In the genomic region with DNA sequence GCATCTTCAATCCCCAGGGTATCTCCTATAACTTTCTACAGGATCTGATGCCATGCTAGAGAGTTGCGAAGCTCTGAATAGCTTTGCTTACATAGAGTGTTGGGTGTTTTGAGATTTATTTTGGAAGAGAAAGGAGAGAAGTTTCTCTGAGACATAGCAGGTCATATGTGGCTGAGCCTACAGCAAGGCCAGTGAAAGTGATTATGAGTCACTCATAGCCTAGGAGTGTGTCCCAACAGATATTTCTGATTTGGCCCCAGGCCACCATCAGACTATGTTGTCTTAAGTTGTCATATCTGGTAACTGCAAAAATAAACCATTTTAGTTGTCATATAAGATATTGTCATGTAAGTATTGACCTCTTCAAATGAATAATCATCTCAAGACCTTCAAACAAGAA, we compare ENCODE assay signal across 15 cellular contexts.
DNase-seq lines count a peak whose midpoint lies in the region; ATAC-seq, FAIRE-seq and TF ChIP-seq lines count a peak whose summit lies in the region.
"Had no signal": no experiment of that assay in that cellular context is flagged by ENCODE, and none has a peak within 500 bp of the region (broad histone marks: within the 10 kb centered on the region; RNA-seq: fewer than 3 reads in every experiment).

No MANE protein-coding gene starts in this region.

- no peaks in the 10 kb centered on the region for H3K79me2 ChIP-seq in endothelial cell of umbilical vein (ENCODE audit: control insufficient read depth, insufficient read depth, low read length)
- H3K79me2 ChIP-seq: hepatocyte had no signal

- no peak overlapping the region for H2AFZ ChIP-seq in endothelial cell of umbilical vein (ENCODE audit: low read depth, low read length)
- H2AFZ ChIP-seq: hepatocyte had no signal

- no peaks in the 10 kb centered on the region for H3K9me3 ChIP-seq in MG63
- H3K9me3 ChIP-seq in endothelial cell of umbilical vein (replicated peaks; ENCODE audit: control insufficient read depth, insufficient read depth, low read length) = no peaks in the 10 kb centered on the region
- H3K9me3 ChIP-seq: BLaER1, right atrium auricular region had no signal

- POLR2A ChIA-PET in endothelial cell of umbilical vein (lab: Charles Lee) = interaction anchor here (1.6 to 2.8 kb wide), 2 partner anchors 131 to 133 kb away, joined by 5 to 7 read pairs; no protein-coding TSS in a partner anchor

- H3K27ac ChIP-seq in endothelial cell of umbilical vein (ENCODE audit: insufficient read depth, low read depth, low read length) = peak overlapping the region; percentile 84
- H3K27ac ChIP-seq: BLaER1, right atrium auricular region had no signal

- BruUV-seq in endothelial cell of umbilical vein (replicated peaks; lab: Mats Ljungman, UMichigan) = no TSS peak

- H3K9ac ChIP-seq in endothelial cell of umbilical vein (replicated peaks; ENCODE audit: extremely low read depth, insufficient read depth, low read length) = peak overlapping the region; percentile 65
- H3K9ac ChIP-seq: BLaER1 had no signal

- H3K4me2 ChIP-seq in endothelial cell of umbilical vein (ENCODE audit: insufficient read depth, low read length) = no peak overlapping the region
- H3K4me2 ChIP-seq: hepatocyte had no signal

- H4K20me1 ChIP-seq in endothelial cell of umbilical vein (replicated peaks; ENCODE audit: control insufficient read depth, extremely low read depth, insufficient read depth, low read length) = no peaks in the 10 kb centered on the region
- H4K20me1 ChIP-seq: BLaER1 had no signal

- H3K27me3 ChIP-seq in MG63 (no peaks in the 10 kb centered on the region), endothelial cell of umbilical vein (ENCODE audit: control insufficient read depth in 2 of 2, insufficient read depth in 2 of 2, low read length in 2 of 2) (no peaks in the 10 kb centered on the region)
- H3K27me3 ChIP-seq: BLaER1, hepatocyte, right atrium auricular region had no signal

- FAIRE-seq in endothelial cell of umbilical vein (lab: Jason Lieb, UNC) = no peak

- no peaks in the 10 kb centered on the region; the same call in 1 of the 2 replicates for H3K36me3 ChIP-seq in MG63
- no peaks in the 10 kb centered on the region for H3K36me3 ChIP-seq in endothelial cell of umbilical vein (ENCODE audit: control insufficient read depth in 2 of 2, extremely low read depth in 1 of 2, insufficient read depth in 2 of 2, low read length in 2 of 2)
- H3K36me3 ChIP-seq: BLaER1, right atrium auricular region had no signal

- H3K4me3 ChIP-seq in MG63 = no peak overlapping the region
- no peak overlapping the region for H3K4me3 ChIP-seq in endothelial cell of umbilical vein (replicated peaks in 1 of 3; ENCODE audit: insufficient read depth in 1 of 3, low read depth in 1 of 3, low read length in 3 of 3)
- H3K4me3 ChIP-seq: BLaER1, coronary artery, hepatocyte, right atrium auricular region had no signal

- no peaks in the 10 kb centered on the region for H3K9me1 ChIP-seq in endothelial cell of umbilical vein (replicated peaks; ENCODE audit: control insufficient read depth, extremely low read depth, insufficient read depth, low read length)

- CTCF ChIA-PET in endothelial cell of umbilical vein (lab: Charles Lee) = interaction anchor here (0.7 to 2.7 kb wide), 33 partner anchors 10 to 374 kb away, joined by 3 to 33 read pairs (median 6); a partner anchor contains a TSS

- intact Hi-C loops in endothelial cell of umbilical vein (cut with micrococcal nuclease) = loop anchor here (5.0 kb wide), 1 partner anchor 263 kb away; no protein-coding TSS in a partner anchor

- dilution Hi-C loops in endothelial cell of umbilical vein (cut with MboI; ENCODE audit: extremely low pct_ligation_motif_present, low sequenced_read_pairs) = no loop called here

- TF ChIP-seq CTCF in endothelial cell of umbilical vein (IDR thresholded peaks at IDR 0.05; ENCODE audit: extremely low read depth in 1 of 2, insufficient read depth in 1 of 2, low read depth in 1 of 2, low read length in 2 of 2) (no peak), omental fat pad (IDR thresholded peaks at IDR 0.05) (no peak), GM20000 (IDR thresholded peaks at IDR 0.05; ENCODE audit: extremely low read depth, missing control alignments) (no peak)

- ATAC-seq in omental fat pad (ENCODE audit: low FRiP score) (peak; percentile 67), GM21529 (IDR thresholded peaks at IDR 0.05; ENCODE audit: unreplicated experiment) (no peak)

- peaks cover 42% of the 10 kb centered on the region for H3K4me1 ChIP-seq in endothelial cell of umbilical vein (ENCODE audit: control insufficient read depth, extremely low read depth, insufficient read depth, low read length)
- H3K4me1 ChIP-seq: right atrium auricular region had no signal

- no peak for TF ChIP-seq POLR2A in endothelial cell of umbilical vein (IDR thresholded peaks at IDR 0.05; ENCODE audit: low read depth, low read length)

- DNase-seq in AG20443 (ENCODE audit: low spot score) = peak; percentile 45
- peak; percentile 56 for DNase-seq in MG63
- DNase-seq in endothelial cell of umbilical vein (ENCODE audit: low read depth, low spot score) = peak; percentile 82
- no peak for DNase-seq in omental fat pad (ENCODE audit: low spot score)
- DNase-seq in GM20000 (ENCODE audit: low spot score) = no peak
- no peak for DNase-seq in SIG-M5 treated with dmso at 0.1 percent for 504 hours (lab: John Stamatoyannopoulos, UW; ENCODE audit: unreplicated experiment)
- no peak for DNase-seq in foreskin melanocyte
- DNase-seq: activated CD4-positive, alpha-beta memory T cell treated with anti-CD3 and anti-CD28 coated beads for 36 hours; activated naive CD4-positive, alpha-beta T cell treated with anti-CD3 and anti-CD28 coated beads, Interleukin-2, amount 10 ng/mL, durations not matched to agents 7 days and 5 days; NCI-H2081 treated with DMSO at 0.1 percent for 48 hours had no signal

TF ChIP-seq in endothelial cell of umbilical vein, 7 proteins besides CTCF, POLR2A, EP300 and RAD21:
- TF ChIP-seq, protein P1, sequence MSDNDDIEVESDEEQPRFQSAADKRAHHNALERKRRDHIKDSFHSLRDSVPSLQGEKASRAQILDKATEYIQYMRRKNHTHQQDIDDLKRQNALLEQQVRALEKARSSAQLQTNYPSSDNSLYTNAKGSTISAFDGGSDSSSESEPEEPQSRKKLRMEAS (IDR thresholded peaks at IDR 0.05; ENCODE audit: insufficient read depth, insufficient read length) = no peak
- peak; percentile 69 for TF ChIP-seq FOS (IDR thresholded peaks at IDR 0.05; ENCODE audit: borderline replicate concordance, insufficient read depth, low read length)
- peak; percentile 34 for TF ChIP-seq GATA2 (IDR thresholded peaks at IDR 0.05; ENCODE audit: insufficient read depth, insufficient read length, low read depth, low read length)
- TF ChIP-seq JUN (IDR thresholded peaks at IDR 0.05; ENCODE audit: borderline replicate concordance, insufficient read depth, insufficient read length, low read depth) = peak; percentile 56

Comparison
In these comparisons a context has a peak if more than half of its experiments do, and no peak if none do; other contexts are left out.
1. DNase-seq: peak in AG20443 (single experiment), MG63 (single experiment) and endothelial cell of umbilical vein (single experiment); none in omental fat pad (single experiment), GM20000 (single experiment), SIG-M5 treated with dmso at 0.1 percent for 504 hours (single experiment) and foreskin melanocyte (single experiment).